10 cellular contexts compared by ENCODE assay signal in the genomic region with DNA sequence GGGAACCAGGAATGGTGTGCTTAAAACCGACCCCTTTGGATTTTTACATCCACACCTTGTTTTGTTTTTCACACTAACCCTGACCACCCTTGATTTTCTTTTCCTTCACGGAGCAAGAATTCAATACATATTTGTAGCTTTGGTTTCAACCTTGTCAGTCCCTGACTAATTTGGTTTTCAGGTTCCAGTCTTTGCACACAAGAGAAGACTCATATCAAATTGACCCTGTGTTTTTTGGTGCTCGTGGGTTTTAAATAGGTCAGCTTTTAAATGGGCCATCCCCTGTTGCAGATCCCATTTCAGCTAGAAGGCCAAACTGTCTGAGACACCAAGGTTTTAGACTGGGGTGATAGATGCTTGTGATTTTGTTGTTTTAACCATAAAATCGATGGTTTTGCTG. TPM values are rescaled to one million over a fixed set of nuclear protein-coding genes. Genes with fewer than 3 reads are reported as not detected.
A peak's percentile ranks its signal among the peaks of the same experiment; 100 is the strongest.
DNase-seq lines count a peak whose midpoint lies in the region; ATAC-seq and TF ChIP-seq lines count a peak whose summit lies in the region.
"Had no signal": no experiment of that assay in that cellular context is flagged by ENCODE, and none has a peak within 500 bp of the region (broad histone marks: within the 10 kb centered on the region; RNA-seq: fewer than 3 reads in every experiment).

No MANE protein-coding gene starts in this region.

- ATAC-seq in left ventricle myocardium superior (no peak), GM21381 (IDR thresholded peaks at IDR 0.05; ENCODE audit: unreplicated experiment) (no peak)
- ATAC-seq in natural killer cell treated with Interleukin-12 subunit alpha and Interleukin-12 subunit beta and Interleukin-15 and Interleukin-18, amount 100 ng/mL, for 72 hours: no peak

- peak overlapping the region; percentile 64 for H3K4me3 Mint-ChIP-seq in dendritic cell treated with granulocyte-macrophage colony-stimulating factor and Interleukin-4, amounts not matched to agents 40 ng/mL and 50 ng/mL, for 4 days
- peak overlapping the region; percentile 88 for H3K4me3 Mint-ChIP-seq in natural killer cell treated with Interleukin-12 subunit alpha and Interleukin-12 subunit beta and Interleukin-15 and Interleukin-18, amount 100 ng/mL, for 72 hours

- peak overlapping the region; percentile 79 for H3K27ac ChIP-seq in left ventricle myocardium inferior (replicated peaks)
- H3K27ac ChIP-seq in vagina: peak overlapping the region; percentile 90

- no peaks in the 10 kb centered on the region for H3K27me3 ChIP-seq in left ventricle myocardium inferior (ENCODE audit: low read depth)
- no peaks in the 10 kb centered on the region for H3K27me3 ChIP-seq in vagina

- intact Hi-C loops in left ventricle myocardium inferior (cut with micrococcal nuclease) (no loop called here), left ventricle myocardium superior (cut with micrococcal nuclease) (no loop called here), vagina (cut with DNase I) (no loop called here)
- intact Hi-C loops in dendritic cell treated with granulocyte-macrophage colony-stimulating factor and Interleukin-4, amounts not matched to agents 40 ng/mL and 50 ng/mL, for 4 days (cut with micrococcal nuclease): loop anchor here (2.0 kb wide), 1 partner anchor 24 kb away; no protein-coding TSS in a partner anchor

- no peak for DNase-seq in left ventricle myocardium inferior
- DNase-seq in left ventricle myocardium superior: no peak
- no peak for DNase-seq in natural killer cell treated with Interleukin-12 subunit alpha and Interleukin-12 subunit beta and Interleukin-15 and Interleukin-18, amount 100 ng/mL, for 72 hours (ENCODE audit: low spot score)
- DNase-seq in vagina (ENCODE audit: extremely low spot score in 2 of 2): no peak
- no peak for DNase-seq in NCI-H187 (lab: John Stamatoyannopoulos, UW)
- no peak for DNase-seq in NCI-H2107 (lab: John Stamatoyannopoulos, UW)
- DNase-seq: AML-193, NCI-H1694 treated with DMSO at 0.1 percent for 48 hours had no signal

- H3K36me3 ChIP-seq in left ventricle myocardium inferior (no peaks in the 10 kb centered on the region), vagina (no peaks in the 10 kb centered on the region)

- peak overlapping the region; percentile 94 for H3K27ac Mint-ChIP-seq in dendritic cell treated with granulocyte-macrophage colony-stimulating factor and Interleukin-4, amounts not matched to agents 40 ng/mL and 50 ng/mL, for 4 days
- H3K27ac Mint-ChIP-seq in natural killer cell treated with Interleukin-12 subunit alpha and Interleukin-12 subunit beta and Interleukin-15 and Interleukin-18, amount 100 ng/mL, for 72 hours: peak overlapping the region; percentile 72 to 74

- H3K27me3 Mint-ChIP-seq in dendritic cell treated with granulocyte-macrophage colony-stimulating factor and Interleukin-4, amounts not matched to agents 40 ng/mL and 50 ng/mL, for 4 days: no peaks in the 10 kb centered on the region
- no peaks in the 10 kb centered on the region for H3K27me3 Mint-ChIP-seq in natural killer cell treated with Interleukin-12 subunit alpha and Interleukin-12 subunit beta and Interleukin-15 and Interleukin-18, amount 100 ng/mL, for 72 hours

- TF ChIP-seq CTCF in left ventricle myocardium inferior (IDR thresholded peaks at IDR 0.05; ENCODE audit: borderline replicate concordance) (no peak), vagina (IDR thresholded peaks at IDR 0.05) (no peak)

- TF ChIP-seq POLR2A in vagina (IDR thresholded peaks at IDR 0.05): no peak

- H3K4me3 ChIP-seq in left ventricle myocardium inferior (peak overlapping the region; percentile 42), vagina (no peak overlapping the region)

- H3K4me1 Mint-ChIP-seq in dendritic cell treated with granulocyte-macrophage colony-stimulating factor and Interleukin-4, amounts not matched to agents 40 ng/mL and 50 ng/mL, for 4 days (ENCODE audit: low read depth): peaks cover 100% of the 10 kb centered on the region
- H3K4me1 Mint-ChIP-seq in natural killer cell treated with Interleukin-12 subunit alpha and Interleukin-12 subunit beta and Interleukin-15 and Interleukin-18, amount 100 ng/mL, for 72 hours (ENCODE audit: low read depth in 2 of 2): peaks cover 89 to 92% of the 10 kb centered on the region in 2 donors

- H3K9me3 ChIP-seq in left ventricle myocardium inferior (replicated peaks) (no peaks in the 10 kb centered on the region), vagina (no peaks in the 10 kb centered on the region)

- no peaks in the 10 kb centered on the region for H3K9me3 Mint-ChIP-seq in dendritic cell treated with granulocyte-macrophage colony-stimulating factor and Interleukin-4, amounts not matched to agents 40 ng/mL and 50 ng/mL, for 4 days
- H3K9me3 Mint-ChIP-seq in natural killer cell treated with Interleukin-12 subunit alpha and Interleukin-12 subunit beta and Interleukin-15 and Interleukin-18, amount 100 ng/mL, for 72 hours: peaks cover 3% of the 10 kb centered on the region

- H3K4me1 ChIP-seq in left ventricle myocardium inferior: peaks cover 100% of the 10 kb centered on the region
- H3K4me1 ChIP-seq in vagina: peaks cover 97% of the 10 kb centered on the region

- peaks cover 28% of the 10 kb centered on the region for H3K36me3 Mint-ChIP-seq in dendritic cell treated with granulocyte-macrophage colony-stimulating factor and Interleukin-4, amounts not matched to agents 40 ng/mL and 50 ng/mL, for 4 days (ENCODE audit: low read depth)
- peaks cover 15% of the 10 kb centered on the region for H3K36me3 Mint-ChIP-seq in natural killer cell treated with Interleukin-12 subunit alpha and Interleukin-12 subunit beta and Interleukin-15 and Interleukin-18, amount 100 ng/mL, for 72 hours

RNA-seq across cellular contexts. Expression of gene ANP32A, which starts 26.4 kb away (rescaled TPM):
- total RNA-seq in left ventricle myocardium inferior: 150 TPM
- 138 TPM for total RNA-seq in left ventricle myocardium superior
- total RNA-seq in natural killer cell treated with Interleukin-12 subunit alpha and Interleukin-12 subunit beta and Interleukin-15 and Interleukin-18, amount 100 ng/mL, for 72 hours: 100 to 1,000 TPM; 208 to 278 TPM
- total RNA-seq in vagina: 55.2 TPM
